ENCODE assay signal across 7 cellular contexts in the genomic region with DNA sequence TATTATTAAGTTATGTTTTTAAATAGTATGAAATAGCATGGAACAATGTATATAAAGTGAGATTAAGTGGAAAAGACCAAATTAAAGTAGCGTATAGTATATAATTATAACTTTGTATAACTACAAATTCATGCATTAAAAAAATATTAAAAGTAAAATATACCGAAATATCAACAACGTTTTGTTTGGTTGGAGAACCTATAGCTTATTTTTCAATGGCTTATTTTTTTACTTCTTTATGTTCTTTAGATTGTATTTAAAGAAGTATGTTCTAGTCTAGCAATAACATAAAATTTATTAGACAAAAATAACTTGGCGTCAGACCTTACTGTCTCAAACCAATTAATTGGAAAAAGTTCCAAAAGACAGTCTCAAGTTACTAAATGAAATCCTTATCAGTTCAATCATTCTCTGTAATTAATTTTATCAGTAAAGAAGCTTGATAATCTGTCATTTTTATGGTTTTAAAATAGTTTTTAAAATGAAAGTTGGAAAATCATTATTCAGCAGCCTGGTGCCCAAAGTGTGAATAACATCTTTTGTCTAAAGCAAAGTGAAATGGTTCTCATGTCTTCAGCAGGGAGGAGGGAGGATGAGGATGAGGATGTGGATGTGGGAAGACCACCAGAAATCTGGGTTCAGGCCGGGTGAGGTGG. TPM values are rescaled to one million over a fixed set of nuclear protein-coding genes. Genes with fewer than 3 reads are reported as not detected.
DNase-seq lines count a peak whose midpoint lies in the region; ATAC-seq and TF ChIP-seq lines count a peak whose summit lies in the region.

No MANE protein-coding gene starts in this region.

- H2AFZ ChIP-seq in fibroblast of lung (ENCODE audit: low read length): no peak overlapping the region

- peaks cover 0 to 7% (median 0%) of the 10 kb centered on the region in 4 donors for H3K4me1 ChIP-seq in Peyer's patch
- no peaks in the 10 kb centered on the region for H3K4me1 ChIP-seq in fibroblast of lung (ENCODE audit: control insufficient read depth, extremely low read depth, insufficient read depth, low read length)
- no peaks in the 10 kb centered on the region for H3K4me1 ChIP-seq in rectal smooth muscle tissue (ENCODE audit: control insufficient read depth, insufficient read depth, low read length)

- H3K36me3 ChIP-seq in Peyer's patch (no peaks in the 10 kb centered on the region), fibroblast of lung (ENCODE audit: control insufficient read depth, insufficient read depth, low read length) (no peaks in the 10 kb centered on the region), rectal smooth muscle tissue (ENCODE audit: control insufficient read depth, insufficient read depth, low read length) (no peaks in the 10 kb centered on the region)

- no peaks in the 10 kb centered on the region for H3K79me2 ChIP-seq in fibroblast of lung (ENCODE audit: control insufficient read depth, insufficient read depth, low read length)

- no peak for ATAC-seq in HG02973 (IDR thresholded peaks at IDR 0.05; ENCODE audit: unreplicated experiment)

- in situ Hi-C loops in GM13977 (cut with MboI; ENCODE audit: low pct_unique_long_range_greater_than_20kb, low sequenced_read_pairs, unreplicated experiment): no loop called here

- H3K4me2 ChIP-seq in fibroblast of lung (ENCODE audit: extremely low read depth, insufficient read depth, low read length): peak overlapping the region; percentile 76

- H3K27me3 ChIP-seq in Peyer's patch: no peaks in the 10 kb centered on the region
- no peaks in the 10 kb centered on the region for H3K27me3 ChIP-seq in fibroblast of lung (ENCODE audit: control insufficient read depth, insufficient read depth, low read length)
- no peaks in the 10 kb centered on the region for H3K27me3 ChIP-seq in rectal smooth muscle tissue (ENCODE audit: control insufficient read depth, insufficient read depth, low read length)

- TF ChIP-seq CTCF in GM13977 (IDR thresholded peaks at IDR 0.05; ENCODE audit: extremely low read depth, insufficient read depth, missing control alignments): no peak
- TF ChIP-seq CTCF in Peyer's patch (IDR thresholded peaks at IDR 0.05): peak in 2 of 6 experiments; percentile 8 to 19
- peak in 1 of 2 donors; percentile 16 for TF ChIP-seq CTCF in fibroblast of lung (conservative IDR thresholded peaks at IDR 0.05 in 1 of 2, IDR thresholded peaks at IDR 0.05 in 1 of 2; ENCODE audit: low read depth in 1 of 2, low read length in 2 of 2)

- H3K9ac ChIP-seq in fibroblast of lung (ENCODE audit: insufficient read depth, low read length) (no peak overlapping the region), rectal smooth muscle tissue (ENCODE audit: low read length) (no peak overlapping the region)

- H3K4me3 ChIP-seq in Peyer's patch (peak overlapping the region; percentile 39 to 60 (median 55)), fibroblast of lung (replicated peaks in 1 of 4; ENCODE audit: control extremely low read depth in 1 of 4, insufficient read depth in 1 of 4, low read depth in 3 of 4, low read length in 4 of 4) (peak overlapping the region; percentile 24 to 77 (median 50)), rectal smooth muscle tissue (ENCODE audit: low read length) (peak overlapping the region; percentile 57)

- no peak for TF ChIP-seq POLR2A in Peyer's patch (IDR thresholded peaks at IDR 0.05)

- H3K27ac ChIP-seq in Peyer's patch: peak overlapping the region in 3 of 4 donors; percentile 39 to 72 (median 60)
- no peak overlapping the region for H3K27ac ChIP-seq in fibroblast of lung (ENCODE audit: insufficient read depth, low read length)
- no peak overlapping the region for H3K27ac ChIP-seq in rectal smooth muscle tissue (ENCODE audit: low read depth, low read length)

- DNase-seq in GM13977 (ENCODE audit: low spot score) (peak; percentile 24), Peyer's patch (no peak), fibroblast of lung (ENCODE audit: low read depth in 2 of 2) (peak in 1 of 2 donors; percentile 24), COLO668 (lab: John Stamatoyannopoulos, UW; ENCODE audit: unreplicated experiment) (no peak), DMS79 treated with DMSO at 0.1 percent for 48 hours (lab: John Stamatoyannopoulos, UW) (no peak)

- H4K20me1 ChIP-seq in fibroblast of lung (ENCODE audit: control insufficient read depth, extremely low read depth, insufficient read depth, low read length): no peaks in the 10 kb centered on the region

- H3K9me3 ChIP-seq in Peyer's patch (no peaks in the 10 kb centered on the region), fibroblast of lung (ENCODE audit: control insufficient read depth, insufficient read depth, low read depth, low read length) (no peaks in the 10 kb centered on the region)

RNA-seq across cellular contexts. Expression of gene IRAK3, which starts 46.7 kb away (rescaled TPM):
- 10 to 100 TPM in 2 of 4 donors, 1 to 10 TPM in 2; 3.0 to 26.4 (median 7.8) TPM for total RNA-seq in Peyer's patch
- 7.4 and 11.1 TPM in 2 replicates for total RNA-seq in fibroblast of lung
- 3.2 and 4.5 TPM in 2 replicates for polyA plus RNA-seq in fibroblast of lung
- 1.1 and 2.4 TPM in 2 replicates for polyA plus RNA-seq in fibroblast of lung (2012)
- 1.3 and 3.9 TPM in 2 replicates for polyA minus RNA-seq in fibroblast of lung (ENCODE audit: low replicate concordance)

Comparison
In these comparisons a context has a peak if more than half of its experiments do, and no peak if none do; other contexts are left out.
1. H3K27ac ChIP-seq: peak in Peyer's patch (3 of 4); none in fibroblast of lung (single experiment) and rectal smooth muscle tissue (single experiment).
2. Peak in every context shown above with its lines, with median percentiles within 50 percentile points of each other: H3K4me3 ChIP-seq.